20 cellular contexts compared by ENCODE assay signal in the genomic region with DNA sequence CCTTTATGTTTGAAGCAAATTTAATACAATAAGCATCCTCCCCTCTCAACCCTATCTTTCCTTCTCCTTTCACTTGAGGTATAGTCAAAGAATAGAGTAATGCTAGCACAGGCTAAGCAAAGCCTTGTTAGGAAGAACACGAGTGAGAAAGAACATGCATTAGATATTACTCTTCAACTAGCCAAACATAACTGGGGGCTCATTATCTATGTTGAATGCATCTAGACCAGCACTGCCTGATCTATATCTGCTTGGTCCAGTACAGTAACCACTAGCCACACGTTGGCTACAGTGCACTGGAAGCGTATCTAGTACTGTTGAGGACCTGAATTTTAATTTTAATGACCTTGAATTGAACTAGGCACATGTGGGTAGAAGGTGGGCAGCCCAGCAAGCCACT. TPM values are rescaled to one million over a fixed set of nuclear protein-coding genes. Genes with fewer than 3 reads are reported as not detected.
DNase-seq lines count a peak whose midpoint lies in the region; ATAC-seq lines count a peak whose summit lies in the region.
"Had no signal": no experiment of that assay in that cellular context is flagged by ENCODE, and none has a peak within 500 bp of the region (broad histone marks: within the 10 kb centered on the region; RNA-seq: fewer than 3 reads in every experiment).

No MANE protein-coding gene starts in this region.

- H3K36me3 Mint-ChIP-seq in activated naive CD4-positive, alpha-beta T cell treated with anti-CD3 and anti-CD28 coated beads, Interleukin-2, amount 50 U/mL, for 24 hours = peaks cover 5% of the 10 kb centered on the region
- peaks cover 5% of the 10 kb centered on the region for H3K36me3 Mint-ChIP-seq in activated T-helper 17 cell treated with anti-CD3 and anti-CD28 coated beads, Interleukin-2, amount 50 U/mL, for 72 hours (ENCODE audit: low read depth)
- peaks cover 23% of the 10 kb centered on the region for H3K36me3 Mint-ChIP-seq in stimulated activated effector memory CD8-positive, alpha-beta T cell treated with anti-CD3 and anti-CD28 coated beads, Interleukin-12 subunit alpha, Interleukin-12 subunit beta, amount 100 ng/mL, for 72 hours

- H3K4me1 Mint-ChIP-seq in activated naive CD4-positive, alpha-beta T cell treated with anti-CD3 and anti-CD28 coated beads, Interleukin-2, amount 50 U/mL, for 24 hours = peaks cover 89% of the 10 kb centered on the region
- H3K4me1 Mint-ChIP-seq in activated T-helper 17 cell treated with anti-CD3 and anti-CD28 coated beads, Interleukin-2, amount 50 U/mL, for 72 hours = peaks cover 32% of the 10 kb centered on the region
- H3K4me1 Mint-ChIP-seq in stimulated activated effector memory CD8-positive, alpha-beta T cell treated with anti-CD3 and anti-CD28 coated beads, Interleukin-12 subunit alpha, Interleukin-12 subunit beta, amount 100 ng/mL, for 72 hours = peaks cover 60% of the 10 kb centered on the region

- peak overlapping the region; percentile 76 for H3K27ac Mint-ChIP-seq in activated naive CD4-positive, alpha-beta T cell treated with anti-CD3 and anti-CD28 coated beads, Interleukin-2, amount 50 U/mL, for 24 hours
- H3K27ac Mint-ChIP-seq in activated T-helper 17 cell treated with anti-CD3 and anti-CD28 coated beads, Interleukin-2, amount 50 U/mL, for 72 hours = peak overlapping the region; percentile 93
- H3K27ac Mint-ChIP-seq in stimulated activated effector memory CD8-positive, alpha-beta T cell treated with anti-CD3 and anti-CD28 coated beads, Interleukin-12 subunit alpha, Interleukin-12 subunit beta, amount 100 ng/mL, for 72 hours = peak overlapping the region; percentile 79
- H3K27ac Mint-ChIP-seq: memory B cell had no signal

- H3K4me3 Mint-ChIP-seq in activated naive CD4-positive, alpha-beta T cell treated with anti-CD3 and anti-CD28 coated beads, Interleukin-2, amount 50 U/mL, for 24 hours = peak overlapping the region; percentile 59
- peak overlapping the region; percentile 71 for H3K4me3 Mint-ChIP-seq in activated T-helper 17 cell treated with anti-CD3 and anti-CD28 coated beads, Interleukin-2, amount 50 U/mL, for 72 hours
- no peak overlapping the region for H3K4me3 Mint-ChIP-seq in stimulated activated effector memory CD8-positive, alpha-beta T cell treated with anti-CD3 and anti-CD28 coated beads, Interleukin-12 subunit alpha, Interleukin-12 subunit beta, amount 100 ng/mL, for 72 hours
- H3K4me3 Mint-ChIP-seq: memory B cell had no signal

- no peak for DNase-seq in activated naive CD4-positive, alpha-beta T cell treated with Interleukin-2 at 50 U/mL for 16 hours
- DNase-seq in stimulated activated effector memory CD8-positive, alpha-beta T cell treated with anti-CD3 and anti-CD28 coated beads, Interleukin-12 subunit alpha, Interleukin-12 subunit beta, amount 100 ng/mL, for 72 hours (ENCODE audit: low spot score in 2 of 2) = no peak
- DNase-seq in H4 (ENCODE audit: low spot score) = no peak
- DNase-seq: amniotic stem cell; foreskin fibroblast; hippocampal formation; kidney; NCI-H1436; NCI-H526; pancreas; SHP77; sigmoid colon; stimulated activated naive CD4-positive, alpha-beta T cell treated with Interleukin-2 at 50 U/mL for 16 hours; trophoblast cell had no signal

- H3K9me3 Mint-ChIP-seq in activated naive CD4-positive, alpha-beta T cell treated with anti-CD3 and anti-CD28 coated beads, Interleukin-2, amount 50 U/mL, for 24 hours = no peaks in the 10 kb centered on the region
- H3K9me3 Mint-ChIP-seq in activated T-helper 17 cell treated with anti-CD3 and anti-CD28 coated beads, Interleukin-2, amount 50 U/mL, for 72 hours = no peaks in the 10 kb centered on the region
- no peaks in the 10 kb centered on the region for H3K9me3 Mint-ChIP-seq in stimulated activated effector memory CD8-positive, alpha-beta T cell treated with anti-CD3 and anti-CD28 coated beads, Interleukin-12 subunit alpha, Interleukin-12 subunit beta, amount 100 ng/mL, for 72 hours
- H3K9me3 Mint-ChIP-seq: memory B cell had no signal

- no peaks in the 10 kb centered on the region for H3K27me3 Mint-ChIP-seq in activated naive CD4-positive, alpha-beta T cell treated with anti-CD3 and anti-CD28 coated beads, Interleukin-2, amount 50 U/mL, for 24 hours
- no peaks in the 10 kb centered on the region for H3K27me3 Mint-ChIP-seq in activated T-helper 17 cell treated with anti-CD3 and anti-CD28 coated beads, Interleukin-2, amount 50 U/mL, for 72 hours
- H3K27me3 Mint-ChIP-seq: memory B cell had no signal

- ATAC-seq in GM18868 (IDR thresholded peaks at IDR 0.05; ENCODE audit: unreplicated experiment) (peak; percentile 29), HG02852 (IDR thresholded peaks at IDR 0.05; ENCODE audit: unreplicated experiment) (no peak), HG03469 (IDR thresholded peaks at IDR 0.05; ENCODE audit: unreplicated experiment) (no peak)
- no peak for ATAC-seq in activated T-helper 17 cell treated with anti-CD3 and anti-CD28 coated beads, Interleukin-2, amount 50 U/mL, for 72 hours (replicated peaks)
- peak; percentile 62 for ATAC-seq in stimulated activated effector memory CD8-positive, alpha-beta T cell treated with anti-CD3 and anti-CD28 coated beads, Interleukin-12 subunit alpha, Interleukin-12 subunit beta, amount 100 ng/mL, for 72 hours
- ATAC-seq: pancreas had no signal

RNA-seq across cellular contexts. Expression of a gene that starts 21.0 kb away (rescaled TPM):
- total RNA-seq in activated T-helper 17 cell treated with anti-CD3 and anti-CD28 coated beads, Interleukin-2, amount 50 U/mL, for 72 hours = 10 to 100 TPM; 20.4 to 24.8 TPM
- total RNA-seq in H4 (2014; rRNA removed; shearing (Covaris generic)) = 0.85 and 1.0 TPM in 2 replicates

Comparison
In these comparisons a context has a peak if more than half of its experiments do, and no peak if none do; other contexts are left out.
1. ATAC-seq: peak in GM18868 (single experiment) and stimulated activated effector memory CD8-positive, alpha-beta T cell treated with anti-CD3 and anti-CD28 coated beads, Interleukin-12 subunit alpha, Interleukin-12 subunit beta, amount 100 ng/mL, for 72 hours (single experiment); none in activated T-helper 17 cell treated with anti-CD3 and anti-CD28 coated beads, Interleukin-2, amount 50 U/mL, for 72 hours (single experiment), HG02852 (single experiment) and HG03469 (single experiment).
2. RNA of a gene that starts 21.0 kb away (total RNA-seq): 20.4 to 24.8 TPM in activated T-helper 17 cell treated with anti-CD3 and anti-CD28 coated beads, Interleukin-2, amount 50 U/mL, for 72 hours; 0.85 to 1.0 TPM in H4; every median in the first group is over 10 times any median in the second.
3. Peak in every context shown above with its lines, with median percentiles within 50 percentile points of each other: H3K27ac Mint-ChIP-seq.